ENCODE assay signal across 9 cellular contexts in genomic region chr21:30434033-30434631, GRCh38. TPM values are rescaled to one million over a fixed set of nuclear protein-coding genes. Genes with fewer than 3 reads are reported as not detected.
A peak's percentile ranks its signal among the peaks of the same experiment; 100 is the strongest.
DNase-seq lines count a peak whose midpoint lies in the region; ATAC-seq and TF ChIP-seq lines count a peak whose summit lies in the region.
"Had no signal": no experiment of that assay in that cellular context is flagged by ENCODE, and none has a peak within 500 bp of the region (broad histone marks: within the 10 kb centered on the region; RNA-seq: fewer than 3 reads in every experiment).

No MANE protein-coding gene starts in this region.

- H3K36me3 ChIP-seq in GM23248 (ENCODE audit: low read depth) (no peaks in the 10 kb centered on the region), left lung (no peaks in the 10 kb centered on the region)

- H3K79me2 ChIP-seq in GM23248 (ENCODE audit: insufficient read depth) = no peaks in the 10 kb centered on the region

- H3K4me3 ChIP-seq in GM23248 (no peak overlapping the region), astrocyte of the cerebellum (ENCODE audit: low read depth, low read length) (no peak overlapping the region), left lung (no peak overlapping the region)

- no peaks in the 10 kb centered on the region for H3F3A ChIP-seq in GM23248 (ENCODE audit: insufficient read depth)

- H3K27ac ChIP-seq in GM23248 (no peak overlapping the region), left lung (no peak overlapping the region)

- peak; percentile 51 for DNase-seq in D341Med (ENCODE audit: low spot score)
- DNase-seq in GM23248 = peak; percentile 47
- DNase-seq in NCI-H460 (ENCODE audit: extremely low read depth, low read depth) = peak; percentile 41
- peak; percentile 4 for DNase-seq in astrocyte of the cerebellum (ENCODE audit: low read depth)
- no peak for DNase-seq in left lung
- DNase-seq in NCI-H1930 (lab: John Stamatoyannopoulos, UW) = no peak
- no peak for DNase-seq in activated gamma-delta T cell treated with Interleukin-2 at 50 U/mL for 16 hours

- no peaks in the 10 kb centered on the region for H4K20me1 ChIP-seq in GM23248 (ENCODE audit: insufficient read depth)

- peak; percentile 86 for ATAC-seq in left lung
- ATAC-seq in HG03565 (IDR thresholded peaks at IDR 0.05; ENCODE audit: unreplicated experiment) = no peak

- H3K4me1 ChIP-seq in GM23248 (ENCODE audit: insufficient read depth) = no peaks in the 10 kb centered on the region
- no peaks in the 10 kb centered on the region for H3K4me1 ChIP-seq in left lung

- H3K4me2 ChIP-seq in GM23248 (ENCODE audit: unreplicated experiment) = no peak overlapping the region

- H2AFZ ChIP-seq in GM23248 = no peak overlapping the region

- TF ChIP-seq CTCF in astrocyte of the cerebellum (IDR thresholded peaks at IDR 0.05; ENCODE audit: low read depth, low read length, missing control alignments) (peak; percentile 80), left lung (IDR thresholded peaks at IDR 0.05) (peak; percentile 47 to 50)

- in situ Hi-C loops in GM23248 (cut with MboI) = no loop called here
- in situ Hi-C loops in astrocyte of the cerebellum (cut with HindIII; ENCODE audit: low sequenced_read_pairs) = no loop called here

- intact Hi-C loops in left lung (cut with DNase I) = no loop called here

- H3K9ac ChIP-seq in GM23248 = no peak overlapping the region

- H3K27me3 ChIP-seq in GM23248 (replicated peaks; ENCODE audit: insufficient read depth) (no peaks in the 10 kb centered on the region), left lung (no peaks in the 10 kb centered on the region)

- H3K9me3 ChIP-seq in GM23248 (ENCODE audit: low read depth) (no peaks in the 10 kb centered on the region), left lung (no peaks in the 10 kb centered on the region)

- H3K9me2 ChIP-seq in GM23248 (ENCODE audit: insufficient read depth) = no peaks in the 10 kb centered on the region

- WGBS in GM23248 (ENCODE audit: low coverage in 1 of 2, low lambda C conversion rate in 2 of 2, missing lambda C conversion rate in 2 of 2), 2 experiments = 19 to 23% methylated on average over 10 of the region's 10 CpGs

RNA-seq across cellular contexts. Expression of gene KRTAP13-4, which starts 4.1 kb away (rescaled TPM):
- total RNA-seq in GM23248 (2014; rRNA removed; shearing (Covaris generic)) = not detected in 2 replicates
- polyA plus RNA-seq in GM23248 (2016; fragmentation: Nextera tagmentation; extraction: Ambion mirVana) = not detected in 2 replicates
- total RNA-seq in NCI-H460 (2014; rRNA removed; shearing (Covaris generic)) = not detected in 2 replicates
- polyA plus RNA-seq in NCI-H460 (2014; cell fraction: nucleus; rRNA removed) = not detected in 2 replicates
- not detected for total RNA-seq in left lung

RNA-seq across cellular contexts. Expression of gene KRTAP15-1, which starts 5.9 kb away (rescaled TPM):
- not detected in 2 replicates for total RNA-seq in GM23248 (2014; rRNA removed; shearing (Covaris generic))
- polyA plus RNA-seq in GM23248 (2016; fragmentation: Nextera tagmentation; extraction: Ambion mirVana) = not detected in 2 replicates
- not detected in 2 replicates for total RNA-seq in NCI-H460 (2014; rRNA removed; shearing (Covaris generic))
- polyA plus RNA-seq in NCI-H460 (2014; cell fraction: nucleus; rRNA removed) = not detected in 2 replicates
- not detected for total RNA-seq in left lung
- polyA plus RNA-seq: thymus had no signal

RNA-seq across cellular contexts. Expression of gene KRTAP13-3, which starts 8.4 kb away (rescaled TPM):
- total RNA-seq in GM23248 (2014; rRNA removed; shearing (Covaris generic)) = not detected in 2 replicates
- not detected in 2 replicates for polyA plus RNA-seq in GM23248 (2016; fragmentation: Nextera tagmentation; extraction: Ambion mirVana)
- total RNA-seq in NCI-H460 (2014; rRNA removed; shearing (Covaris generic)) = not detected in 2 replicates
- polyA plus RNA-seq in NCI-H460 (2014; cell fraction: nucleus; rRNA removed) = not detected in 2 replicates
- not detected for total RNA-seq in left lung
- polyA plus RNA-seq: thymus had no signal

RNA-seq across cellular contexts. Expression of gene KRTAP13-1, which starts 38.3 kb away (rescaled TPM):
- not detected in 2 replicates for total RNA-seq in GM23248 (2014; rRNA removed; shearing (Covaris generic))
- not detected in 2 replicates for polyA plus RNA-seq in GM23248 (2016; fragmentation: Nextera tagmentation; extraction: Ambion mirVana)
- total RNA-seq in NCI-H460 (2014; rRNA removed; shearing (Covaris generic)) = not detected in 2 replicates
- polyA plus RNA-seq in NCI-H460 (2014; cell fraction: nucleus; rRNA removed) = not detected in 2 replicates
- not detected for total RNA-seq in left lung

RNA-seq across cellular contexts. Expression of gene KRTAP19-1, which starts 46.0 kb away (rescaled TPM):
- total RNA-seq in GM23248 (2014; rRNA removed; shearing (Covaris generic)) = not detected in 2 replicates
- not detected in 2 replicates for polyA plus RNA-seq in GM23248 (2016; fragmentation: Nextera tagmentation; extraction: Ambion mirVana)
- total RNA-seq in NCI-H460 (2014; rRNA removed; shearing (Covaris generic)) = not detected in 2 replicates
- polyA plus RNA-seq in NCI-H460 (2014; cell fraction: nucleus; rRNA removed) = not detected in 2 replicates
- not detected for total RNA-seq in left lung

Comparison
In these comparisons a context has a peak if more than half of its experiments do, and no peak if none do; other contexts are left out.
1. DNase-seq: peak in D341Med (single experiment), GM23248 (single experiment), NCI-H460 (single experiment) and astrocyte of the cerebellum (single experiment); none in left lung (0 of 2), NCI-H1930 (0 of 2) and activated gamma-delta T cell treated with Interleukin-2 at 50 U/mL for 16 hours (single experiment).